Comparison of ENCODE assay signal across 8 cellular contexts in the genomic region with DNA sequence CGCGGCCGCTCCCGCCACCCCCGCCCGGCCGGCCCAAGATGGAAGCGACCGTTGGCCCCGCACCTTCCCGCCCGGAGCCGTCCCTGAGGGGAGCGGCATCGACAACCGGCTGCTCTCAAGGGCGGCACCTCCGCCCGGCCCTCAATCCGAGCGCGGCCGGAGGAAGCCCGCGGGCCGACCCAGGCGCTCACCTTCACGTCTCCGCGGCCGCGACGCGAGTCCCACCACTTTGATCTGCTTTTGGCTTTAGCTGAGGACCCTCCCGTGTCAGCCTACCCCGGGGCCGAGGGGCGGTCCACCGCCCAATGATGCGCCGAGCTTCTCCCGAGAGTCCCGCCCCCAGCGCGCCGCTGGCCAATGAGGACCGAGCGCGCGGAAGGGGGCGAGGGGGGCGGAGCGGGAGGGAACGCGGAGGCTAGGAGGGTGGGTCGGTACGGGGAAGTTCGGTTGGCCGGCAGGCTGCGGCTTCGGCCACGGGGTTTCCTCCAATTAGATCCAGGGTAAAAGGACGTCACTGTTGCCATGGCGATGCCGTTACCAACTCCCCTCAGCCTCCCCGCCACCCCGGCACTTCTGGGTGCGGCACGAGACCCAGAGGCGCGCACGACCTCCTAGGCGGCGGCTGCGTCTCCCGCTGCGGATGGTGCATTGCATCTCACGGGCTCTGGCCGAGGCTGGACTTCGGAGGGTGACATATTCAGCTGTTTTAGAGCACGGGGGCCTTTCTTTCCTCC. TPM values are rescaled to one million over a fixed set of nuclear protein-coding genes. Genes with fewer than 3 reads are reported as not detected.
A peak's percentile ranks its signal among the peaks of the same experiment; 100 is the strongest.
DNase-seq lines count a peak whose midpoint lies in the region; ATAC-seq and TF ChIP-seq lines count a peak whose summit lies in the region.

A gene (minus strand): TSS at position 248 of the 734 bp plus-strand sequence. CDS start 545 bp downstream, outside the sequence.

- H3K27me3 ChIP-seq in BJ (ENCODE audit: control insufficient read depth, insufficient read depth, low read length) = no peaks in the 10 kb centered on the region
- H3K27me3 ChIP-seq in layer of hippocampus (ENCODE audit: control insufficient read depth, insufficient read depth, low read length) = no peaks in the 10 kb centered on the region

- H3K4me3 ChIP-seq in BJ (ENCODE audit: low read depth, low read length) = peak within 1 kb of the TSS; percentile 82
- H3K4me3 ChIP-seq in coronary artery = peak within 1 kb of the TSS; percentile 84

- peaks cover 42% of the 10 kb centered on the region for H3K36me3 Mint-ChIP-seq in activated CD4-positive, alpha-beta T cell treated with anti-CD3 and anti-CD28 coated beads, Interleukin-2, amount 10 ng/mL, durations not matched to agents 24 days and 14 days (ENCODE audit: low read depth)

- peak; percentile 92 for DNase-seq in BJ (ENCODE audit: low read depth)
- DNase-seq in NCI-H526 treated with DMSO at 0.1 percent for 48 hours (lab: John Stamatoyannopoulos, UW) = peak; percentile 99
- DNase-seq in activated CD4-positive, alpha-beta T cell treated with anti-CD3 and anti-CD28 coated beads, Interleukin-2, amount 10 ng/mL, durations not matched to agents 24 days and 14 days = peak; percentile 99
- peak; percentile 100 for DNase-seq in coronary artery (ENCODE audit: low spot score)
- DNase-seq in stimulated activated CD4-positive, alpha-beta T cell treated with anti-CD3 and anti-CD28 coated beads, Interleukin-1b, Interleukin-23, amount 100 ng/mL, for 4 hours (ENCODE audit: low read depth in 2 of 2) = peak; percentile 95 to 97

- H3K27ac ChIP-seq in coronary artery (peak within 1 kb of the TSS; percentile 94 to 97), layer of hippocampus (ENCODE audit: low read depth, low read length) (peak within 1 kb of the TSS; percentile 94)

- H3K4me3 Mint-ChIP-seq in activated CD4-positive, alpha-beta T cell treated with anti-CD3 and anti-CD28 coated beads, Interleukin-2, amount 10 ng/mL, durations not matched to agents 24 days and 14 days = peak within 1 kb of the TSS; percentile 96

- H3K27me3 Mint-ChIP-seq in activated CD4-positive, alpha-beta T cell treated with anti-CD3 and anti-CD28 coated beads, Interleukin-2, amount 10 ng/mL, durations not matched to agents 24 days and 14 days = peaks cover 13% of the 10 kb centered on the region

- peaks cover 2% of the 10 kb centered on the region for H3K36me3 ChIP-seq in BJ (ENCODE audit: control insufficient read depth, insufficient read depth, low read length)

- ATAC-seq in GM19324 (IDR thresholded peaks at IDR 0.05; ENCODE audit: low FRiP score, unreplicated experiment) = peak; percentile 95
- peak; percentile 86 for ATAC-seq in HG03469 (IDR thresholded peaks at IDR 0.05; ENCODE audit: unreplicated experiment)

- POLR2A ChIA-PET in BJ (lab: Charles Lee) = interaction anchor here (0.6 to 1.6 kb wide), 6 partner anchors 8 to 599 kb away, joined by 3 to 9 read pairs (median 3); a partner anchor contains a TSS

- no peaks in the 10 kb centered on the region for H3K9me3 Mint-ChIP-seq in activated CD4-positive, alpha-beta T cell treated with anti-CD3 and anti-CD28 coated beads, Interleukin-2, amount 10 ng/mL, durations not matched to agents 24 days and 14 days

- peak within 1 kb of the TSS; percentile 96 for H3K27ac Mint-ChIP-seq in activated CD4-positive, alpha-beta T cell treated with anti-CD3 and anti-CD28 coated beads, Interleukin-2, amount 10 ng/mL, durations not matched to agents 24 days and 14 days

- CTCF ChIA-PET in BJ (lab: Yijun Ruan, JAX) = interaction anchor here (0.6 to 1.8 kb wide), 4 partner anchors 164 to 351 kb away, joined by 3 read pairs; no protein-coding TSS in a partner anchor

- TF ChIP-seq CTCF in BJ (IDR thresholded peaks at IDR 0.05; ENCODE audit: insufficient read depth, low read depth, low read length) = no peak
- TF ChIP-seq CTCF in coronary artery (IDR thresholded peaks at IDR 0.05) = no peak

- H3K4me1 Mint-ChIP-seq in activated CD4-positive, alpha-beta T cell treated with anti-CD3 and anti-CD28 coated beads, Interleukin-2, amount 10 ng/mL, durations not matched to agents 24 days and 14 days = peaks cover 42% of the 10 kb centered on the region

- intact Hi-C loops in activated CD4-positive, alpha-beta T cell treated with anti-CD3 and anti-CD28 coated beads, Interleukin-2, amount 10 ng/mL, durations not matched to agents 24 days and 14 days (cut with micrococcal nuclease) = loop anchor here (1.0 to 5.0 kb wide), 10 partner anchors 23 to 208 kb away; a partner anchor contains a TSS

RNA-seq across cellular contexts. Expression of the gene that starts here (rescaled TPM):
- 235 and 305 TPM in 2 replicates for polyA plus RNA-seq in BJ (2011; rRNA removed)
- 89.1 and 126 TPM in 2 replicates for polyA minus RNA-seq in BJ (2011; rRNA and poly(A)+ RNA removed)
- 321 and 335 TPM in 2 replicates for total RNA-seq in activated CD4-positive, alpha-beta T cell treated with anti-CD3 and anti-CD28 coated beads, Interleukin-2, amount 10 ng/mL, durations not matched to agents 24 days and 14 days

Comparison
In these comparisons a context has a peak if more than half of its experiments do, and no peak if none do; other contexts are left out.
1. Peak in every context shown above with its lines: DNase-seq, ATAC-seq, H3K4me3 ChIP-seq and H3K27ac ChIP-seq.